ENCODE assay signal across 15 cellular contexts in genomic region chr16:80591071-80591935, GRCh38. TPM values are rescaled to one million over a fixed set of nuclear protein-coding genes. Genes with fewer than 3 reads are reported as not detected.
DNase-seq lines count a peak whose midpoint lies in the region; ATAC-seq and TF ChIP-seq lines count a peak whose summit lies in the region.
"Had no signal": no experiment of that assay in that cellular context is flagged by ENCODE, and none has a peak within 500 bp of the region (broad histone marks: within the 10 kb centered on the region; RNA-seq: fewer than 3 reads in every experiment).

No MANE protein-coding gene starts in this region.

- no peak overlapping the region for H3K14ac ChIP-seq in mesenchymal stem cell (ENCODE audit: low read length in 2 of 2)

- ATAC-seq in HG02852 (IDR thresholded peaks at IDR 0.05; ENCODE audit: unreplicated experiment): peak; percentile 59
- ATAC-seq in activated CD8-positive, alpha-beta T cell treated with anti-CD3 and anti-CD28 coated beads for 36 hours: peak; percentile 85
- peak; percentile 92 for ATAC-seq in naive thymus-derived CD8-positive, alpha-beta T cell
- no peak for ATAC-seq in upper lobe of right lung

- H3K79me1 ChIP-seq in mesenchymal stem cell (replicated peaks; ENCODE audit: low read length, poor library complexity, severe bottlenecking): no peaks in the 10 kb centered on the region

- H2AK5ac ChIP-seq in mesenchymal stem cell (ENCODE audit: low read length, severe bottlenecking): no peak overlapping the region

- POLR2A ChIA-PET in activated CD8-positive, alpha-beta T cell treated with anti-CD3 and anti-CD28 coated beads for 36 hours (lab: Charles Lee): interaction anchor here (1.0 to 2.2 kb wide), 2 partner anchors 11 to 25 kb away, joined by 3 to 11 read pairs; no protein-coding TSS in a partner anchor
- POLR2A ChIA-PET in naive thymus-derived CD8-positive, alpha-beta T cell (lab: Charles Lee): interaction anchor here (0.6 to 1.5 kb wide), 4 partner anchors 11 to 1308 kb away, joined by 3 to 11 read pairs (median 5); no protein-coding TSS in a partner anchor

- no peak overlapping the region for H2AFZ ChIP-seq in mesenchymal stem cell (ENCODE audit: low read depth, low read length)
- H2AFZ ChIP-seq: PC-9 had no signal

- no peaks in the 10 kb centered on the region for H3K4me1 ChIP-seq in mesenchymal stem cell (ENCODE audit: control insufficient read depth, insufficient read depth, low read depth, low read length)
- H3K4me1 ChIP-seq in upper lobe of right lung: no peaks in the 10 kb centered on the region
- H3K4me1 ChIP-seq: lower lobe of right lung, tibial artery had no signal

- H3K9me3 ChIP-seq in mesenchymal stem cell (ENCODE audit: control insufficient read depth, low read length) (no peaks in the 10 kb centered on the region), upper lobe of right lung (no peaks in the 10 kb centered on the region)
- H3K9me3 ChIP-seq: lower lobe of right lung, tibial artery had no signal

- H3K4me1 Mint-ChIP-seq in activated CD8-positive, alpha-beta T cell treated with anti-CD3 and anti-CD28 coated beads for 36 hours (ENCODE audit: low read depth): peaks cover 24% of the 10 kb centered on the region
- H3K4me1 Mint-ChIP-seq in naive thymus-derived CD8-positive, alpha-beta T cell: peaks cover 24 to 26% (median 25%) of the 10 kb centered on the region in 4 donors
- H3K4me1 Mint-ChIP-seq: H9 had no signal

- no peak overlapping the region for H3K4ac ChIP-seq in mesenchymal stem cell (ENCODE audit: low read depth in 1 of 2, low read length in 2 of 2)

- H3K9ac ChIP-seq in mesenchymal stem cell (ENCODE audit: low read length): no peak overlapping the region

- CTCF ChIA-PET in activated CD8-positive, alpha-beta T cell treated with anti-CD3 and anti-CD28 coated beads for 36 hours (lab: Charles Lee): interaction anchor here (1.5 to 2.1 kb wide), 2 partner anchors 11 to 64 kb away, joined by 8 to 9 read pairs; no protein-coding TSS in a partner anchor

- H3K27me3 ChIP-seq in mesenchymal stem cell (ENCODE audit: control insufficient read depth in 1 of 2, insufficient read depth in 1 of 2, low read length in 2 of 2) (no peaks in the 10 kb centered on the region), upper lobe of right lung (no peaks in the 10 kb centered on the region)
- H3K27me3 ChIP-seq: tibial artery had no signal

- peaks cover 17% of the 10 kb centered on the region for H3K27me3 Mint-ChIP-seq in activated CD8-positive, alpha-beta T cell treated with anti-CD3 and anti-CD28 coated beads for 36 hours
- H3K27me3 Mint-ChIP-seq in naive thymus-derived CD8-positive, alpha-beta T cell: peaks cover 2 to 21% (median 9%) of the 10 kb centered on the region in 5 donors

- H2BK5ac ChIP-seq in mesenchymal stem cell (ENCODE audit: low read depth, low read length, poor library complexity, severe bottlenecking): no peak overlapping the region

- H3K4me3 ChIP-seq in mesenchymal stem cell (ENCODE audit: insufficient read depth in 1 of 2, low read depth in 1 of 2, low read length in 2 of 2): no peak overlapping the region
- no peak overlapping the region for H3K4me3 ChIP-seq in upper lobe of right lung
- H3K4me3 ChIP-seq: lower lobe of right lung, PC-9, tibial artery had no signal

- H3K9me3 Mint-ChIP-seq in activated CD8-positive, alpha-beta T cell treated with anti-CD3 and anti-CD28 coated beads for 36 hours: peaks cover 6% of the 10 kb centered on the region
- peaks cover 0 to 8% (median 3%) of the 10 kb centered on the region in 9 donors for H3K9me3 Mint-ChIP-seq in naive thymus-derived CD8-positive, alpha-beta T cell

- no peak overlapping the region for H4K8ac ChIP-seq in mesenchymal stem cell (ENCODE audit: low read length)

- H3K27ac ChIP-seq in mesenchymal stem cell (ENCODE audit: low read length, poor library complexity, severe bottlenecking) (no peak overlapping the region), upper lobe of right lung (no peak overlapping the region)
- H3K27ac ChIP-seq: lower lobe of right lung, PC-9, tibial artery had no signal

- H3K4me2 ChIP-seq in mesenchymal stem cell (ENCODE audit: low read length, poor library complexity, severe bottlenecking): no peak overlapping the region
- H3K4me2 ChIP-seq: PC-9 had no signal

- H2BK120ac ChIP-seq in mesenchymal stem cell (ENCODE audit: low read depth, low read length): no peak overlapping the region

- no peak overlapping the region for H2BK15ac ChIP-seq in mesenchymal stem cell (ENCODE audit: low read depth, poor library complexity, severe bottlenecking)

- no peak overlapping the region for H4K91ac ChIP-seq in mesenchymal stem cell (ENCODE audit: low read length)

- H3K4me3 Mint-ChIP-seq in activated CD8-positive, alpha-beta T cell treated with anti-CD3 and anti-CD28 coated beads for 36 hours: peak overlapping the region; percentile 35
- peak overlapping the region; percentile 15 to 75 (median 60) for H3K4me3 Mint-ChIP-seq in naive thymus-derived CD8-positive, alpha-beta T cell
- H3K4me3 Mint-ChIP-seq: H9 had no signal

- H3K23ac ChIP-seq in mesenchymal stem cell (ENCODE audit: low read length in 2 of 2): no peak overlapping the region

- H3K36me3 ChIP-seq in mesenchymal stem cell (ENCODE audit: control insufficient read depth in 1 of 2, insufficient read depth in 2 of 2, low read depth in 1 of 2, low read length in 2 of 2) (no peaks in the 10 kb centered on the region), upper lobe of right lung (no peaks in the 10 kb centered on the region)
- H3K36me3 ChIP-seq: lower lobe of right lung, tibial artery had no signal

- H3K27ac Mint-ChIP-seq in activated CD8-positive, alpha-beta T cell treated with anti-CD3 and anti-CD28 coated beads for 36 hours: peak overlapping the region; percentile 53
- H3K27ac Mint-ChIP-seq in naive thymus-derived CD8-positive, alpha-beta T cell: peak overlapping the region in 8 of 10 donors; percentile 4 to 84 (median 66)

- TF ChIP-seq CTCF in activated CD8-positive, alpha-beta T cell treated with anti-CD3 and anti-CD28 coated beads for 36 hours (IDR thresholded peaks at IDR 0.05): no peak
- no peak for TF ChIP-seq CTCF in upper lobe of right lung (IDR thresholded peaks at IDR 0.05)

- no peak overlapping the region for H2BK12ac ChIP-seq in mesenchymal stem cell (ENCODE audit: low read length in 2 of 2)

- intact Hi-C loops in activated CD8-positive, alpha-beta T cell treated with anti-CD3 and anti-CD28 coated beads for 36 hours (cut with micrococcal nuclease): no loop called here
- intact Hi-C loops in upper lobe of right lung (cut with DNase I): no loop called here

- 78% methylated on average over 6 of the region's 7 CpGs for WGBS in mesenchymal stem cell

- peaks cover 2% of the 10 kb centered on the region for H3K36me3 Mint-ChIP-seq in activated CD8-positive, alpha-beta T cell treated with anti-CD3 and anti-CD28 coated beads for 36 hours (ENCODE audit: low read depth)
- H3K36me3 Mint-ChIP-seq in naive thymus-derived CD8-positive, alpha-beta T cell: peaks cover 2 to 14% (median 12%) of the 10 kb centered on the region in 3 donors

- H3K18ac ChIP-seq in mesenchymal stem cell (ENCODE audit: low read depth in 1 of 2, low read length in 2 of 2): no peak overlapping the region

- DNase-seq in NCI-H82 (lab: John Stamatoyannopoulos, UW) (peak; percentile 34), NCI-H82 treated with DMSO at 0.1 percent for 48 hours (lab: John Stamatoyannopoulos, UW; ENCODE audit: unreplicated experiment) (no peak), mesenchymal stem cell (no peak), HuH-7 (ENCODE audit: low spot score) (no peak), upper lobe of right lung (no peak)
- peak; percentile 50 for DNase-seq in activated CD8-positive, alpha-beta T cell treated with anti-CD3 and anti-CD28 coated beads for 36 hours
- DNase-seq in naive thymus-derived CD8-positive, alpha-beta T cell: peak in 6 of 10 donors; percentile 21 to 84 (median 58)
- DNase-seq: 8988T, amygdala, H9, lower lobe of right lung, NCI-H2227 treated with DMSO at 0.1 percent for 48 hours, PC-9, tibial artery had no signal

RNA-seq across cellular contexts. Expression of gene DYNLRB2, which starts 50.5 kb away (rescaled TPM):
- not detected for total RNA-seq in activated CD8-positive, alpha-beta T cell treated with anti-CD3 and anti-CD28 coated beads for 36 hours
- 1 to 10 TPM in 1 of 2 experiments, under 1 TPM in 1; 0.91 to 2.0 TPM for total RNA-seq in naive thymus-derived CD8-positive, alpha-beta T cell
- polyA plus RNA-seq in naive thymus-derived CD8-positive, alpha-beta T cell: 1 to 10 TPM; 1.3 to 2.3 (median 1.9) TPM
- not detected for polyA plus RNA-seq in mesenchymal stem cell (2013, experiment 1 of 2)
- polyA plus RNA-seq in mesenchymal stem cell (2013, experiment 2 of 2): not detected
- total RNA-seq in upper lobe of right lung: not detected
- total RNA-seq: H9, PC-9 had no signal

Comparison
In these comparisons a context has a peak if more than half of its experiments do, and no peak if none do; other contexts are left out.
1. DNase-seq: peak in NCI-H82 (single experiment), activated CD8-positive, alpha-beta T cell treated with anti-CD3 and anti-CD28 coated beads for 36 hours (single experiment) and naive thymus-derived CD8-positive, alpha-beta T cell (6 of 10); none in NCI-H82 treated with DMSO at 0.1 percent for 48 hours (single experiment), mesenchymal stem cell (single experiment), HuH-7 (single experiment) and upper lobe of right lung (single experiment).